In the genomic region with DNA sequence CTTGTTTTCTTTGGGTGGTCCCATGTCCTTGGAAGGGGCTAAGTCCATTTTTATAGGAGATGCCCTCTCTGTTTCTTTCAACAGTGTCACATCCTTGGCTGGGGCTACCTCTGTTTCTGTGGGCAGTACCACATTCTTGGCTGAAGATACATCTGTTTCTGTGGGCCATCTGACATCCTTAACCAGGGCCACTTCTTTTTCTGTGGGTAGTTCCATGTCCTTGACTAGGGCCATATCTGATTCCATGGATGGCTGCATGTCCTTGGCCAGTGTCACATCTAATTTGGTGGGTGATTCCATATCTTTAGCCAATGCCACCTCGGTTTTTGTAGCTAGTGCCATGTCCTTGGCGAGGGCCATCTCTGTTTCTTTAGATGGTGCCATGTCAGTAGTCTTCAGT, we compare ENCODE assay signal across 26 cellular contexts.
DNase-seq lines count a peak whose midpoint lies in the region; ATAC-seq, FAIRE-seq and TF ChIP-seq lines count a peak whose summit lies in the region.
"Had no signal": no experiment of that assay in that cellular context is flagged by ENCODE, and none has a peak within 500 bp of the region (broad histone marks: within the 10 kb centered on the region; RNA-seq: fewer than 3 reads in every experiment).

No MANE protein-coding gene starts in this region.

- H3K27me3 ChIP-seq in cardiac muscle cell = no peaks in the 10 kb centered on the region
- no peaks in the 10 kb centered on the region for H3K27me3 ChIP-seq in right atrium auricular region
- no peaks in the 10 kb centered on the region for H3K27me3 ChIP-seq in endothelial cell of umbilical vein (ENCODE audit: control insufficient read depth in 2 of 2, insufficient read depth in 2 of 2, low read length in 2 of 2)
- no peaks in the 10 kb centered on the region for H3K27me3 ChIP-seq in psoas muscle (ENCODE audit: insufficient read depth in 3 of 3, low read length in 2 of 3)
- H3K27me3 ChIP-seq: BE2C; BLaER1 treated with 17β-estradiol and CSF1 and Interleukin-3, amounts not matched to agents 10 nM and 100 nM had no signal

- no peaks in the 10 kb centered on the region for H3K79me2 ChIP-seq in endothelial cell of umbilical vein (ENCODE audit: control insufficient read depth, insufficient read depth, low read length)

- H3K4me1 ChIP-seq in cardiac muscle cell (ENCODE audit: low read depth) (no peaks in the 10 kb centered on the region), right atrium auricular region (no peaks in the 10 kb centered on the region), endothelial cell of umbilical vein (ENCODE audit: control insufficient read depth, extremely low read depth, insufficient read depth, low read length) (peaks cover 3% of the 10 kb centered on the region), psoas muscle (peaks cover 10% of the 10 kb centered on the region)
- H3K4me1 ChIP-seq: BE2C; BLaER1 treated with 17β-estradiol and CSF1 and Interleukin-3, amounts not matched to agents 10 nM and 100 nM had no signal

- no peaks in the 10 kb centered on the region for H3K9me3 ChIP-seq in cardiac muscle cell (ENCODE audit: low read depth)
- H3K9me3 ChIP-seq in right atrium auricular region = no peaks in the 10 kb centered on the region
- no peaks in the 10 kb centered on the region for H3K9me3 ChIP-seq in endothelial cell of umbilical vein (replicated peaks; ENCODE audit: control insufficient read depth, insufficient read depth, low read length)
- no peaks in the 10 kb centered on the region for H3K9me3 ChIP-seq in psoas muscle
- H3K9me3 ChIP-seq: A549; BE2C; BLaER1 treated with 17β-estradiol and CSF1 and Interleukin-3, amounts not matched to agents 10 nM and 100 nM had no signal

- no peaks in the 10 kb centered on the region for H4K20me1 ChIP-seq in endothelial cell of umbilical vein (replicated peaks; ENCODE audit: control insufficient read depth, extremely low read depth, insufficient read depth, low read length)

- peak overlapping the region; percentile 51 for H3K27ac ChIP-seq in cardiac muscle cell
- peak overlapping the region in 1 of 2 donors; percentile 51 for H3K27ac ChIP-seq in right atrium auricular region
- H3K27ac ChIP-seq in endothelial cell of umbilical vein (ENCODE audit: insufficient read depth, low read depth, low read length) = no peak overlapping the region
- peak overlapping the region; percentile 38 for H3K27ac ChIP-seq in psoas muscle
- H3K27ac ChIP-seq: A549; BLaER1 treated with 17β-estradiol and CSF1 and Interleukin-3, amounts not matched to agents 10 nM and 100 nM had no signal

- CTCF ChIA-PET in endothelial cell of umbilical vein (lab: Charles Lee) = no interaction called here

- BruUV-seq in endothelial cell of umbilical vein (replicated peaks; lab: Mats Ljungman, UMichigan) = TSS peak; percentile 78

- H3K4me2 ChIP-seq in endothelial cell of umbilical vein (ENCODE audit: insufficient read depth, low read length) = no peak overlapping the region
- H3K4me2 ChIP-seq: A549; BLaER1 treated with 17β-estradiol and CSF1 and Interleukin-3, amounts not matched to agents 10 nM and 100 nM; GM23338 had no signal

- ATAC-seq in left ventricle myocardium superior = peak; percentile 42
- ATAC-seq in psoas muscle = peak; percentile 33 to 72 (median 44)
- ATAC-seq in HG02798 (IDR thresholded peaks at IDR 0.05; ENCODE audit: poor library complexity, unreplicated experiment) = no peak
- no peak for ATAC-seq in GM21717 (IDR thresholded peaks at IDR 0.05; ENCODE audit: unreplicated experiment)
- ATAC-seq: A549, GM12878, GM23338, HCT116 had no signal

- H3K9ac ChIP-seq in endothelial cell of umbilical vein (replicated peaks; ENCODE audit: extremely low read depth, insufficient read depth, low read length) = no peak overlapping the region
- H3K9ac ChIP-seq: BLaER1 treated with 17β-estradiol and CSF1 and Interleukin-3, amounts not matched to agents 10 nM and 100 nM had no signal

- H3K36me3 ChIP-seq in cardiac muscle cell = peaks cover 27% of the 10 kb centered on the region
- peaks cover 96% of the 10 kb centered on the region for H3K36me3 ChIP-seq in right atrium auricular region
- peaks cover 23 to 26% of the 10 kb centered on the region in 2 experiments for H3K36me3 ChIP-seq in endothelial cell of umbilical vein (ENCODE audit: control insufficient read depth in 2 of 2, extremely low read depth in 1 of 2, insufficient read depth in 2 of 2, low read length in 2 of 2)
- peaks cover 12 to 97% of the 10 kb centered on the region in 2 donors for H3K36me3 ChIP-seq in psoas muscle (ENCODE audit: insufficient read depth in 1 of 2, low read depth in 1 of 2)
- H3K36me3 ChIP-seq: BE2C had no signal

- no peak overlapping the region for H3K4me3 ChIP-seq in cardiac muscle cell
- H3K4me3 ChIP-seq in right atrium auricular region = no peak overlapping the region
- H3K4me3 ChIP-seq in endothelial cell of umbilical vein (replicated peaks in 1 of 3; ENCODE audit: insufficient read depth in 1 of 3, low read depth in 1 of 3, low read length in 3 of 3) = no peak overlapping the region
- no peak overlapping the region for H3K4me3 ChIP-seq in psoas muscle
- H3K4me3 ChIP-seq: A549; BLaER1 treated with 17β-estradiol and CSF1 and Interleukin-3, amounts not matched to agents 10 nM and 100 nM; GM12878; GM23338 had no signal

- no peak for TF ChIP-seq CTCF in cardiac muscle cell (IDR thresholded peaks at IDR 0.05; ENCODE audit: low read depth, low read length)
- TF ChIP-seq CTCF in right atrium auricular region (IDR thresholded peaks at IDR 0.05) = no peak
- TF ChIP-seq CTCF in endothelial cell of umbilical vein (IDR thresholded peaks at IDR 0.05; ENCODE audit: extremely low read depth in 1 of 2, insufficient read depth in 1 of 2, low read depth in 1 of 2, low read length in 2 of 2) = no peak
- no peak for TF ChIP-seq CTCF in psoas muscle (IDR thresholded peaks at IDR 0.05)

- H2AFZ ChIP-seq in endothelial cell of umbilical vein (ENCODE audit: low read depth, low read length) = no peak overlapping the region
- H2AFZ ChIP-seq: GM23338 had no signal

- no peak for DNase-seq in cardiac muscle cell (ENCODE audit: low read depth in 1 of 2, low spot score in 1 of 2)
- DNase-seq in right atrium auricular region (ENCODE audit: low spot score) = no peak
- no peak for DNase-seq in endothelial cell of umbilical vein (ENCODE audit: low read depth, low spot score)
- no peak for DNase-seq in left ventricle myocardium superior
- DNase-seq in psoas muscle = no peak
- no peak for DNase-seq in islet precursor cell
- DNase-seq: 8988T; ACHN; AML-193; BE2C; CD4-positive, alpha-beta T cell; CD8-positive, alpha-beta memory T cell; DMS 273 treated with DMSO at 0.1 percent for 48 hours; DMS79; EL; GDM1; H9 had no signal

- no peak for FAIRE-seq in endothelial cell of umbilical vein (lab: Jason Lieb, UNC)
- FAIRE-seq: A549, D721Med, GM12878, GM19239 had no signal

- dilution Hi-C loops in endothelial cell of umbilical vein (cut with MboI; ENCODE audit: extremely low pct_ligation_motif_present, low sequenced_read_pairs) = no loop called here

- intact Hi-C loops in endothelial cell of umbilical vein (cut with micrococcal nuclease) (no loop called here), left ventricle myocardium superior (cut with micrococcal nuclease) (no loop called here), psoas muscle (cut with DNase I) (no loop called here)

- TF ChIP-seq POLR2A in endothelial cell of umbilical vein (IDR thresholded peaks at IDR 0.05; ENCODE audit: low read depth, low read length) = no peak

- H3K9me1 ChIP-seq in endothelial cell of umbilical vein (replicated peaks; ENCODE audit: control insufficient read depth, extremely low read depth, insufficient read depth, low read length) = no peaks in the 10 kb centered on the region

- POLR2A ChIA-PET in endothelial cell of umbilical vein (lab: Charles Lee) = no interaction called here

- WGBS in psoas muscle, 3 donors = 53 to 72% (median 58%) methylated on average over 2 of the region's 2 CpGs

TF ChIP-seq in endothelial cell of umbilical vein, 7 proteins besides CTCF, POLR2A, EP300 and RAD21:
- TF ChIP-seq POLR2AphosphoS5 (IDR thresholded peaks at IDR 0.05; ENCODE audit: insufficient read depth, low read depth, low read length) (no peak), FOS (IDR thresholded peaks at IDR 0.05; ENCODE audit: borderline replicate concordance, insufficient read depth, low read length) (no peak), GATA2 (IDR thresholded peaks at IDR 0.05; ENCODE audit: insufficient read depth, insufficient read length, low read depth, low read length) (no peak), EZH2 (IDR thresholded peaks at IDR 0.05; ENCODE audit: borderline replicate concordance, low read depth, low read length, severe bottlenecking) (no peak), MYC (IDR thresholded peaks at IDR 0.05; ENCODE audit: low read depth, low read length) (no peak), JUN (IDR thresholded peaks at IDR 0.05; ENCODE audit: borderline replicate concordance, insufficient read depth, insufficient read length, low read depth) (no peak)
- TF ChIP-seq, protein P1, sequence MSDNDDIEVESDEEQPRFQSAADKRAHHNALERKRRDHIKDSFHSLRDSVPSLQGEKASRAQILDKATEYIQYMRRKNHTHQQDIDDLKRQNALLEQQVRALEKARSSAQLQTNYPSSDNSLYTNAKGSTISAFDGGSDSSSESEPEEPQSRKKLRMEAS (IDR thresholded peaks at IDR 0.05; ENCODE audit: insufficient read depth, insufficient read length) = no peak

Comparison
In these comparisons a context has a peak if more than half of its experiments do, and no peak if none do; other contexts are left out.
1. ATAC-seq: peak in left ventricle myocardium superior (single experiment) and psoas muscle (4 of 4); none in HG02798 (single experiment) and GM21717 (single experiment).